In genomic region chr7:84157171-84157570, GRCh38 we compare ENCODE assay signal across 22 cellular contexts.
"Had no signal": no experiment of that assay in that cellular context is flagged by ENCODE, and none has a peak within 500 bp of the region (broad histone marks: within the 10 kb centered on the region; RNA-seq: fewer than 3 reads in every experiment).

No MANE protein-coding gene starts in this region.

- H3K27ac ChIP-seq: coronary artery, dorsolateral prefrontal cortex, epithelial cell of prostate, gastrocnemius medialis, heart right ventricle, parathyroid adenoma, prostate gland, right lobe of liver, stomach, thoracic aorta, transverse colon had no signal

- H3K4me1 ChIP-seq: gastrocnemius medialis, heart right ventricle, parathyroid adenoma, prostate gland, right lobe of liver had no signal

- H3K36me3 ChIP-seq: esophagus muscularis mucosa, gastrocnemius medialis, heart right ventricle, prostate gland, right lobe of liver, stomach, thoracic aorta, transverse colon had no signal

- H3K27me3 ChIP-seq: dorsolateral prefrontal cortex, esophagus muscularis mucosa, gastrocnemius medialis, heart right ventricle, right lobe of liver, stomach, transverse colon had no signal

- H3K79me2 ChIP-seq: parathyroid adenoma had no signal

- H3K4me3 ChIP-seq: coronary artery, dorsolateral prefrontal cortex, esophagus muscularis mucosa, gastrocnemius medialis, heart right ventricle, prostate gland, right lobe of liver, stomach, thoracic aorta, transverse colon had no signal

- DNase-seq: dorsolateral prefrontal cortex; effector CD8-positive, alpha-beta T cell; gastrocnemius medialis; heart right ventricle; hypothalamus; kidney glomerular epithelial cell; mesendoderm; naive B cell; occipital lobe; retina; right lobe of liver; stimulated activated naive CD4-positive, alpha-beta T cell; stomach; substantia nigra; transverse colon had no signal

- H2AFZ ChIP-seq: parathyroid adenoma had no signal

- H3K27me3 Mint-ChIP-seq: naive B cell had no signal

- H3K4me3 Mint-ChIP-seq: naive B cell, nephron had no signal

- H3K27ac Mint-ChIP-seq: naive B cell had no signal

- H3K9ac ChIP-seq: parathyroid adenoma had no signal

- H3K4me1 Mint-ChIP-seq: naive B cell had no signal

- H3K36me3 Mint-ChIP-seq: naive B cell had no signal

- H3K9me3 ChIP-seq: esophagus muscularis mucosa, gastrocnemius medialis, heart right ventricle, prostate gland, right lobe of liver, stomach, thoracic aorta, transverse colon had no signal

- H3K9me3 Mint-ChIP-seq: nephron had no signal

- ATAC-seq: gastrocnemius medialis, heart right ventricle, right lobe of liver had no signal
